28 cellular contexts compared by ENCODE assay signal in the genomic region with DNA sequence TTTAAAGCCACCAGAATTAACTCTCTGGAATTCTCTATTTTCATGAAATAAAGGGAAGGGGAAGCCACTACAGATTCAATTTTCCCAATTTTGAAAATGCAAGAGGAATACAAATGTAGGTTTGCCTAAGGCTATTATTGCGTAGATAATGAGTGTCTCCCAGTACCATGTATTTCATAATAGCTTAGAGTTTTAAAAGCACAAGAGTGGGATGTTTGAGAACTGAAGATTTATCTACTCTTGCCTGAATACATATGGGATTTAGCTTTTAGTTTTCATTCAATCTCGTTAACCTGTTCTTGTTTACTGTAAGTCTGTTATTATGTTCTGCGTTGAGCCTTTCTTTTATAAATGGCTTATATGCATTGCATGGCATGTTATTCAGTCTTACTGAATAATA.
A peak's percentile ranks its signal among the peaks of the same experiment; 100 is the strongest.
DNase-seq lines count a peak whose midpoint lies in the region; ATAC-seq, FAIRE-seq and TF ChIP-seq lines count a peak whose summit lies in the region.
"Had no signal": no experiment of that assay in that cellular context is flagged by ENCODE, and none has a peak within 500 bp of the region (broad histone marks: within the 10 kb centered on the region; RNA-seq: fewer than 3 reads in every experiment).

No MANE protein-coding gene starts in this region.

- H3K4me3 ChIP-seq in SU-DHL-6 (ENCODE audit: insufficient read depth, low read length, poor library complexity, severe bottlenecking) (no peak overlapping the region), neural progenitor cell (no peak overlapping the region)

- H3K9ac ChIP-seq in SU-DHL-6 (ENCODE audit: low read length) (no peak overlapping the region), neural progenitor cell (no peak overlapping the region)

- no peaks in the 10 kb centered on the region for H3K4me1 Mint-ChIP-seq in neural progenitor cell
- H3K4me1 Mint-ChIP-seq: B cell had no signal

- H3K4me2 ChIP-seq in SU-DHL-6 (ENCODE audit: low read depth, low read length, poor library complexity, severe bottlenecking) (no peak overlapping the region), neural progenitor cell (no peak overlapping the region)

- no peaks in the 10 kb centered on the region for H3K9me3 ChIP-seq in SU-DHL-6 (ENCODE audit: insufficient read depth, low read length)
- H3K9me3 ChIP-seq in neural progenitor cell (ENCODE audit: low read depth) = no peaks in the 10 kb centered on the region
- H3K9me3 ChIP-seq: Caco-2 had no signal

- FAIRE-seq in D721Med (lab: Jason Lieb, UNC) = peak; percentile 94
- FAIRE-seq: GM12891, H1 had no signal

- H3K9me3 Mint-ChIP-seq in neural progenitor cell = no peaks in the 10 kb centered on the region

- H3K36me3 ChIP-seq in SU-DHL-6 (ENCODE audit: low read length) (no peaks in the 10 kb centered on the region), neural progenitor cell (no peaks in the 10 kb centered on the region)

- no peak for TF ChIP-seq CTCF in 22Rv1 (IDR thresholded peaks at IDR 0.05)
- TF ChIP-seq CTCF in D721Med (IDR thresholded peaks at IDR 0.05; ENCODE audit: insufficient read depth, missing control alignments) = no peak
- no peak for TF ChIP-seq CTCF in SU-DHL-6 (IDR thresholded peaks at IDR 0.05; ENCODE audit: insufficient read depth, low read length, poor library complexity, severe bottlenecking)
- TF ChIP-seq CTCF in neural progenitor cell (IDR thresholded peaks at IDR 0.05) = no peak

- peak overlapping the region; percentile 57 for H2AFZ ChIP-seq in SU-DHL-6 (ENCODE audit: low read depth, low read length, severe bottlenecking)
- no peak overlapping the region for H2AFZ ChIP-seq in neural progenitor cell (replicated peaks)

- H3K79me2 ChIP-seq in SU-DHL-6 (ENCODE audit: insufficient read depth, low read length) (no peaks in the 10 kb centered on the region), neural progenitor cell (ENCODE audit: low read depth) (no peaks in the 10 kb centered on the region)

- no peaks in the 10 kb centered on the region for H3K9me2 ChIP-seq in SU-DHL-6 (replicated peaks; ENCODE audit: insufficient read depth, low read length)

- H4K20me1 ChIP-seq in SU-DHL-6 (ENCODE audit: low read depth, low read length) (no peaks in the 10 kb centered on the region), neural progenitor cell (ENCODE audit: low read depth) (no peaks in the 10 kb centered on the region)

- H3K27ac Mint-ChIP-seq in neural progenitor cell = no peak overlapping the region
- H3K27ac Mint-ChIP-seq: B cell; CD8-positive, alpha-beta T cell had no signal

- no peak for ATAC-seq in HG03097 (IDR thresholded peaks at IDR 0.05; ENCODE audit: low FRiP score, unreplicated experiment)
- ATAC-seq: CD8-positive, alpha-beta T cell; Panc1 had no signal

- DNase-seq in D721Med (ENCODE audit: insufficient read length, low spot score) (no peak), NCI-H69 (lab: John Stamatoyannopoulos, UW) (peak; percentile 87), neural progenitor cell (ENCODE audit: low spot score) (no peak)
- no peak for DNase-seq in activated CD8-positive, alpha-beta memory T cell treated with anti-CD3 and anti-CD28 coated beads, Interleukin-2, amount 50 U/mL, for 4 hours
- DNase-seq: Caco-2; CD8-positive, alpha-beta T cell; DMS 273 treated with DMSO at 0.1 percent for 48 hours; DMS79; EL; GF-D8; HCEC 1CT; NCI-H1092; NCI-H1436 treated with DMSO at 0.1 percent for 48 hours; NCI-H187 treated with DMSO at 0.1 percent for 48 hours; NCI-H2227 treated with DMSO at 0.1 percent for 48 hours; NCI-H510A; NCI-H774; SHP77 treated with DMSO at 0.1 percent for 48 hours; T-helper 2 cell had no signal

- H3K27ac ChIP-seq in 22Rv1 = peak overlapping the region; percentile 67; the same call in 1 of the 2 replicates
- no peak overlapping the region for H3K27ac ChIP-seq in SU-DHL-6 (ENCODE audit: low read depth, low read length)
- H3K27ac ChIP-seq in neural progenitor cell = no peak overlapping the region
- H3K27ac ChIP-seq: C4-2B, HL-60 had no signal

- no peaks in the 10 kb centered on the region for H3K4me1 ChIP-seq in neural progenitor cell
- H3K4me1 ChIP-seq: Caco-2 had no signal

- H3K36me3 Mint-ChIP-seq in neural progenitor cell = no peaks in the 10 kb centered on the region
- H3K36me3 Mint-ChIP-seq: CD8-positive, alpha-beta T cell had no signal

- no peaks in the 10 kb centered on the region for H3F3A ChIP-seq in SU-DHL-6 (ENCODE audit: insufficient read depth)
- no peaks in the 10 kb centered on the region for H3F3A ChIP-seq in neural progenitor cell (ENCODE audit: low read depth)

- H3K27me3 ChIP-seq in SU-DHL-6 (ENCODE audit: low read length) = no peaks in the 10 kb centered on the region
- no peaks in the 10 kb centered on the region for H3K27me3 ChIP-seq in neural progenitor cell

- H3K27me3 Mint-ChIP-seq in neural progenitor cell (ENCODE audit: insufficient read depth, low read depth) = no peaks in the 10 kb centered on the region
- H3K27me3 Mint-ChIP-seq: B cell had no signal

- no peak overlapping the region for H3K4me3 Mint-ChIP-seq in neural progenitor cell
- H3K4me3 Mint-ChIP-seq: B cell; CD8-positive, alpha-beta T cell had no signal
